24 cellular contexts compared by ENCODE assay signal in genomic region chr17:3759597-3760216, GRCh38. TPM values are rescaled to one million over a fixed set of nuclear protein-coding genes. Genes with fewer than 3 reads are reported as not detected.
"Had no signal": no experiment of that assay in that cellular context is flagged by ENCODE, and none has a peak within 500 bp of the region (broad histone marks: within the 10 kb centered on the region; RNA-seq: fewer than 3 reads in every experiment).

No MANE protein-coding gene starts in this region.

- H3K4me1 ChIP-seq: neural progenitor cell had no signal

- H3K9ac ChIP-seq: neural progenitor cell had no signal

- H3K27ac Mint-ChIP-seq: activated B cell treated with CpG ODN at 0.5 μM for 24 hours; activated CD8-positive, alpha-beta T cell treated with anti-CD3 and anti-CD28 coated beads for 36 hours; activated naive CD4-positive, alpha-beta T cell treated with anti-CD3 and anti-CD28 coated beads for 36 hours; neural progenitor cell had no signal

- H3K36me3 ChIP-seq: esophagus squamous epithelium, left ventricle myocardium inferior, neural progenitor cell, spleen, tibial nerve had no signal

- H3K27ac ChIP-seq: body of pancreas, epithelial cell of prostate, esophagus squamous epithelium, left ventricle myocardium inferior, neural progenitor cell, spleen, tibial nerve had no signal

- H3K4me3 ChIP-seq: body of pancreas, esophagus squamous epithelium, left ventricle myocardium inferior, lung, neural progenitor cell, spleen, tibial nerve had no signal

- H3K9me3 Mint-ChIP-seq: activated B cell treated with CpG ODN at 0.5 μM for 24 hours, natural killer cell had no signal

- DNase-seq: activated B cell treated with CpG ODN at 0.5 μM for 24 hours; activated CD4-positive, alpha-beta T cell treated with anti-CD3 and anti-CD28 coated beads, Interleukin-2, amount 50 U/mL, for 1 hour; activated CD8-positive, alpha-beta T cell treated with anti-CD3 and anti-CD28 coated beads for 36 hours; activated effector memory CD4-positive, alpha-beta T cell treated with Interleukin-2 at 50 U/mL for 16 hours; activated naive CD4-positive, alpha-beta T cell treated with anti-CD3 and anti-CD28 coated beads for 36 hours; activated T-cell treated with anti-CD3 and anti-CD28 coated beads, Interleukin-2, amount 50 U/mL, for 48 hours; body of pancreas; dermis blood vessel endothelial cell; effector CD8-positive, alpha-beta T cell; esophagus squamous epithelium; islet precursor cell; left ventricle myocardium inferior; mesendoderm; natural killer cell; posterior cingulate gyrus; right cardiac atrium; spleen; stimulated activated naive CD4-positive, alpha-beta T cell treated with Interleukin-2 at 50 U/mL for 16 hours; T-helper 2 cell had no signal

- H3K36me3 Mint-ChIP-seq: natural killer cell, neural progenitor cell had no signal

- H3K27me3 ChIP-seq: body of pancreas, neural progenitor cell had no signal

- H3K4me2 ChIP-seq: neural progenitor cell had no signal

- H2AFZ ChIP-seq: neural progenitor cell had no signal

- H3K27me3 Mint-ChIP-seq: activated B cell treated with CpG ODN at 0.5 μM for 24 hours had no signal

- H3K4me3 Mint-ChIP-seq: activated B cell treated with CpG ODN at 0.5 μM for 24 hours; activated CD8-positive, alpha-beta T cell treated with anti-CD3 and anti-CD28 coated beads for 36 hours; activated naive CD4-positive, alpha-beta T cell treated with anti-CD3 and anti-CD28 coated beads for 36 hours; natural killer cell; neural progenitor cell had no signal

RNA-seq across cellular contexts. Expression of gene HASPIN, which starts 36.0 kb away (rescaled TPM):
- total RNA-seq: body of pancreas had no signal
- polyA plus RNA-seq: aorta had no signal
